19 cellular contexts compared by ENCODE assay signal in genomic region chr13:59201836-59202235, GRCh38.
DNase-seq lines count a peak whose midpoint lies in the region; ATAC-seq and TF ChIP-seq lines count a peak whose summit lies in the region.
"Had no signal": no experiment of that assay in that cellular context is flagged by ENCODE, and none has a peak within 500 bp of the region (broad histone marks: within the 10 kb centered on the region; RNA-seq: fewer than 3 reads in every experiment).

No MANE protein-coding gene starts in this region.

- no TSS peak for BruUV-seq in PC-9 (replicated peaks; lab: Mats Ljungman, UMichigan)

- no peak overlapping the region for H3K27ac ChIP-seq in fibroblast of lung (ENCODE audit: insufficient read depth, low read length)
- no peak overlapping the region for H3K27ac ChIP-seq in PC-9

- H3K9me3 Mint-ChIP-seq in stimulated activated memory B cell treated with anti-CD40 and anti-IgM and Interleukin-4, amounts not matched to agents 10 μg/mL and 1 μg/mL and 100 μg/mL, for 72 hours: no peaks in the 10 kb centered on the region

- H3K27me3 ChIP-seq in fibroblast of lung (ENCODE audit: control insufficient read depth, insufficient read depth, low read length): no peaks in the 10 kb centered on the region
- no peaks in the 10 kb centered on the region for H3K27me3 ChIP-seq in PC-9 (ENCODE audit: insufficient read depth, low read depth)

- H4K20me1 ChIP-seq in fibroblast of lung (ENCODE audit: control insufficient read depth, extremely low read depth, insufficient read depth, low read length): no peaks in the 10 kb centered on the region
- H4K20me1 ChIP-seq in PC-9 (ENCODE audit: insufficient read depth): no peaks in the 10 kb centered on the region

- intact Hi-C loops in PC-9 (cut with micrococcal nuclease; ENCODE audit: unreplicated experiment): no loop called here

- H3K9me2 ChIP-seq in PC-9 (ENCODE audit: insufficient read depth): no peaks in the 10 kb centered on the region

- H3K79me2 ChIP-seq in fibroblast of lung (ENCODE audit: control insufficient read depth, insufficient read depth, low read length): no peaks in the 10 kb centered on the region
- H3K79me2 ChIP-seq in PC-9 (ENCODE audit: low read depth): no peaks in the 10 kb centered on the region

- DNase-seq in NCI-H2171 treated with DMSO at 0.1 percent for 48 hours (lab: John Stamatoyannopoulos, UW): peak; percentile 32
- no peak for DNase-seq in NCI-H2171 (lab: John Stamatoyannopoulos, UW)
- DNase-seq in fibroblast of lung (ENCODE audit: low read depth in 2 of 2): peak; percentile 3 to 17
- peak; percentile 67 for DNase-seq in left kidney (ENCODE audit: low read depth, low spot score)
- DNase-seq in SHP77 (lab: John Stamatoyannopoulos, UW): no peak
- DNase-seq in PC-9: no peak
- no peak for DNase-seq in NCI-H2029 (lab: John Stamatoyannopoulos, UW)
- DNase-seq: 8988T; C1 segment of cervical spinal cord; CD4-positive, CD25-positive, alpha-beta regulatory T cell; CD8-positive, alpha-beta memory T cell; COR-L47; DMS 273 treated with DMSO at 0.1 percent for 48 hours; DMS53; DND-41; EL; H9 had no signal

- no peak overlapping the region for H3K27ac Mint-ChIP-seq in stimulated activated memory B cell treated with anti-CD40 and anti-IgM and Interleukin-4, amounts not matched to agents 10 μg/mL and 1 μg/mL and 100 μg/mL, for 72 hours
- H3K27ac Mint-ChIP-seq: B cell; CD4-positive, CD25-positive, alpha-beta regulatory T cell; CD8-positive, alpha-beta memory T cell; H9 had no signal

- H3K4me2 ChIP-seq in fibroblast of lung (ENCODE audit: extremely low read depth, insufficient read depth, low read length) (no peak overlapping the region), PC-9 (no peak overlapping the region)

- no peaks in the 10 kb centered on the region for H3K4me1 ChIP-seq in fibroblast of lung (ENCODE audit: control insufficient read depth, extremely low read depth, insufficient read depth, low read length)
- no peaks in the 10 kb centered on the region for H3K4me1 ChIP-seq in PC-9 (replicated peaks; ENCODE audit: insufficient read depth)

- peak; percentile 47 for ATAC-seq in stimulated activated memory B cell treated with anti-CD40 and anti-IgM and Interleukin-4, amounts not matched to agents 10 μg/mL and 1 μg/mL and 100 μg/mL, for 72 hours

- CTCF ChIA-PET in PC-9 (lab: Charles Lee): no interaction called here

- H3K4me3 Mint-ChIP-seq in stimulated activated memory B cell treated with anti-CD40 and anti-IgM and Interleukin-4, amounts not matched to agents 10 μg/mL and 1 μg/mL and 100 μg/mL, for 72 hours: no peak overlapping the region
- H3K4me3 Mint-ChIP-seq: B cell; CD4-positive, CD25-positive, alpha-beta regulatory T cell; CD8-positive, alpha-beta memory T cell; H9 had no signal

- H3K4me3 ChIP-seq in fibroblast of lung (replicated peaks in 1 of 4; ENCODE audit: control extremely low read depth in 1 of 4, insufficient read depth in 1 of 4, low read depth in 3 of 4, low read length in 4 of 4) (no peak overlapping the region), PC-9 (no peak overlapping the region)

- no peaks in the 10 kb centered on the region for H3K27me3 Mint-ChIP-seq in stimulated activated memory B cell treated with anti-CD40 and anti-IgM and Interleukin-4, amounts not matched to agents 10 μg/mL and 1 μg/mL and 100 μg/mL, for 72 hours
- H3K27me3 Mint-ChIP-seq: B cell; CD4-positive, CD25-positive, alpha-beta regulatory T cell had no signal

- H3K36me3 ChIP-seq in fibroblast of lung (ENCODE audit: control insufficient read depth, insufficient read depth, low read length) (no peaks in the 10 kb centered on the region), PC-9 (ENCODE audit: low read depth) (no peaks in the 10 kb centered on the region)

- H3K4me1 Mint-ChIP-seq in stimulated activated memory B cell treated with anti-CD40 and anti-IgM and Interleukin-4, amounts not matched to agents 10 μg/mL and 1 μg/mL and 100 μg/mL, for 72 hours: no peaks in the 10 kb centered on the region
- H3K4me1 Mint-ChIP-seq: B cell; CD4-positive, CD25-positive, alpha-beta regulatory T cell; CD8-positive, alpha-beta memory T cell; H9 had no signal

- no peaks in the 10 kb centered on the region for H3K36me3 Mint-ChIP-seq in stimulated activated memory B cell treated with anti-CD40 and anti-IgM and Interleukin-4, amounts not matched to agents 10 μg/mL and 1 μg/mL and 100 μg/mL, for 72 hours
- H3K36me3 Mint-ChIP-seq: CD4-positive, CD25-positive, alpha-beta regulatory T cell; CD8-positive, alpha-beta memory T cell had no signal

- no peak overlapping the region for H3K9ac ChIP-seq in fibroblast of lung (ENCODE audit: insufficient read depth, low read length)

- H3K9me3 ChIP-seq in fibroblast of lung (ENCODE audit: control insufficient read depth, insufficient read depth, low read depth, low read length) (no peaks in the 10 kb centered on the region), PC-9 (ENCODE audit: insufficient read depth, low read depth) (no peaks in the 10 kb centered on the region)

- TF ChIP-seq CTCF in fibroblast of lung (conservative IDR thresholded peaks at IDR 0.05 in 1 of 2, IDR thresholded peaks at IDR 0.05 in 1 of 2; ENCODE audit: low read depth in 1 of 2, low read length in 2 of 2) (no peak), PC-9 (conservative IDR thresholded peaks at IDR 0.05) (no peak)

- POLR2A ChIA-PET in PC-9 (lab: Charles Lee; ENCODE audit: unreplicated experiment): no interaction called here

- H3F3A ChIP-seq in PC-9 (ENCODE audit: insufficient read depth, low read depth): no peaks in the 10 kb centered on the region

- H2AFZ ChIP-seq in fibroblast of lung (ENCODE audit: low read length): no peak overlapping the region
- H2AFZ ChIP-seq in PC-9: no peak overlapping the region

Comparison
In these comparisons a context has a peak if more than half of its experiments do, and no peak if none do; other contexts are left out.
1. DNase-seq: peak in NCI-H2171 treated with DMSO at 0.1 percent for 48 hours (single experiment), fibroblast of lung (2 of 2) and left kidney (single experiment); none in NCI-H2171 (single experiment), SHP77 (0 of 2), PC-9 (0 of 2) and NCI-H2029 (single experiment).